18 cellular contexts compared by ENCODE assay signal in genomic region chr12:118549506-118550109, GRCh38.
DNase-seq lines count a peak whose midpoint lies in the region; ATAC-seq and TF ChIP-seq lines count a peak whose summit lies in the region.
"Had no signal": no experiment of that assay in that cellular context is flagged by ENCODE, and none has a peak within 500 bp of the region (broad histone marks: within the 10 kb centered on the region; RNA-seq: fewer than 3 reads in every experiment).

No MANE protein-coding gene starts in this region.

- H3K4me3 ChIP-seq in epithelial cell of proximal tubule (ENCODE audit: low read depth, low read length) (no peak overlapping the region), A673 (ENCODE audit: low read depth, low read length, poor library complexity, severe bottlenecking) (no peak overlapping the region)
- H3K4me3 ChIP-seq: MG63 had no signal

- no peaks in the 10 kb centered on the region for H3K4me1 ChIP-seq in A673 (ENCODE audit: insufficient read depth, low read length, poor library complexity, severe bottlenecking)
- H3K4me1 ChIP-seq: BE2C had no signal

- ATAC-seq in HG03457 (IDR thresholded peaks at IDR 0.05; ENCODE audit: unreplicated experiment) (no peak), HG03039 (IDR thresholded peaks at IDR 0.05; ENCODE audit: unreplicated experiment) (no peak)
- ATAC-seq: HCT116, HepG2 had no signal

- in situ Hi-C loops in Caki2 (cut with HindIII; ENCODE audit: low pct_unique_long_range_greater_than_20kb, low sequenced_read_pairs), result no loop called here

- TF ChIP-seq CTCF in epithelial cell of proximal tubule (conservative IDR thresholded peaks at IDR 0.05; ENCODE audit: low read depth, low read length), result no peak
- no peak for TF ChIP-seq CTCF in A673 (conservative IDR thresholded peaks at IDR 0.05; ENCODE audit: low read depth, low read length)

- intact Hi-C loops in A673 (cut with micrococcal nuclease; ENCODE audit: unreplicated experiment), result no loop called here

- no peaks in the 10 kb centered on the region for H3K9me3 ChIP-seq in A673 (ENCODE audit: low read depth, low read length, poor library complexity, severe bottlenecking)
- H3K9me3 ChIP-seq: MG63 had no signal

- BruUV-seq in A673 (replicated peaks; lab: Mats Ljungman, UMichigan), result no TSS peak

- CTCF ChIA-PET in A673 (lab: Charles Lee), result no interaction called here

- no peak overlapping the region for H3K27ac ChIP-seq in A673 (ENCODE audit: low read depth, low read length, poor library complexity, severe bottlenecking)
- H3K27ac ChIP-seq: KMS-11 had no signal

- no peaks in the 10 kb centered on the region for H3K27me3 ChIP-seq in A673 (replicated peaks; ENCODE audit: insufficient read depth, low read depth, low read length, poor library complexity)
- H3K27me3 ChIP-seq: BE2C, MG63 had no signal

- peak; percentile 90 for DNase-seq in Caki2 (ENCODE audit: low read depth)
- peak; percentile 53 for DNase-seq in NCI-H146 treated with DMSO at 0.1 percent for 48 hours (lab: John Stamatoyannopoulos, UW; ENCODE audit: unreplicated experiment)
- DNase-seq in epithelial cell of proximal tubule (ENCODE audit: low read depth), result peak; percentile 56
- DNase-seq in non-pigmented ciliary epithelial cell (ENCODE audit: low read depth), result peak; percentile 15
- DNase-seq in hepatic stellate cell (ENCODE audit: low spot score), result no peak
- DNase-seq in A673 (ENCODE audit: low spot score), result no peak
- DNase-seq: BE2C, MG63, NCI-H1105 treated with DMSO at 0.1 percent for 48 hours, NCI-H1930, NCI-H2171 treated with DMSO at 0.1 percent for 48 hours, NCI-H510A, SIG-M5 had no signal

- POLR2A ChIA-PET in A673 (lab: Charles Lee; ENCODE audit: low non-redundant PET), result no interaction called here

- no peaks in the 10 kb centered on the region for H3K36me3 ChIP-seq in A673 (ENCODE audit: insufficient read depth, low read length, poor library complexity, severe bottlenecking)
- H3K36me3 ChIP-seq: BE2C, MG63 had no signal

Comparison
In these comparisons a context has a peak if more than half of its experiments do, and no peak if none do; other contexts are left out.
1. DNase-seq: peak in Caki2 (single experiment), NCI-H146 treated with DMSO at 0.1 percent for 48 hours (single experiment), epithelial cell of proximal tubule (single experiment) and non-pigmented ciliary epithelial cell (single experiment); none in hepatic stellate cell (single experiment) and A673 (single experiment).